21 cellular contexts compared by ENCODE assay signal in the genomic region with DNA sequence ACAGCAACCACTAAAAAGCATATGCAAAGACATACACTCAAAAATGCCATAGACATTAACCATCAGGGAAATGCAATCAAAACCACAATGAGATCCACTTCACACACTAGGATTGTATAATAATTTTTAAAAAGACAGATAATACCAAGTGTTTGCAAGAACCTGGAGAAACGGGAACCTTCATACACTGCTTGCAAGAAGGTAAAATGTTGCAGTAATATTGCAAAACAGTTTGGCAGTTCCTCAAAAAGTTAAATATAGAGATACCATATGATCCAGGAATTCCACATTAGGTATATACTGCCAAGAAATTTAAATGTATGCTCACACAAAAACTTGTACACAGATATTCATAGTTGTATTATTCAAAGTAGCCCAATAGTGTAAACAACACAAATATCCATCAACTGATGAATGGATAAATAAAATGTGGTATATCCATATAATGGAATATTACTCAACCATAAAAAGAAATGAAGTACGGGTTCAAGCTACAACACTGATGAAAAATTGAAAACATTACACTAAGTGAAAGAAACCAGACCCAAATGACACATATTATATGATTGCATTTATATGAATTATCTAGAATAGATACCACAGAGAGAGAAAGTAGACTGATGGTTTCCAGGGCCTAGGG.
"Had no signal": no experiment of that assay in that cellular context is flagged by ENCODE, and none has a peak within 500 bp of the region (broad histone marks: within the 10 kb centered on the region; RNA-seq: fewer than 3 reads in every experiment).

No MANE protein-coding gene starts in this region.

- H3K27ac Mint-ChIP-seq: naive B cell; nephron; stimulated activated naive B cell treated with anti-CD40 and anti-IgM and Interleukin-4, amounts not matched to agents 10 μg/mL and 1 μg/mL and 100 μg/mL, for 72 hours; stimulated activated naive CD8-positive, alpha-beta T cell treated with anti-CD3 and anti-CD28 coated beads, Interleukin-15, amount 100 ng/mL, for 72 hours had no signal

- H3K4me1 Mint-ChIP-seq: naive B cell; nephron; stimulated activated naive B cell treated with anti-CD40 and anti-IgM and Interleukin-4, amounts not matched to agents 10 μg/mL and 1 μg/mL and 100 μg/mL, for 72 hours had no signal

- DNase-seq: cortex of kidney; dorsolateral prefrontal cortex; effector CD8-positive, alpha-beta T cell; foreskin melanocyte; heart left ventricle; hippocampal formation; left colon; left ventricle myocardium superior; mesenchymal stem cell; naive B cell; spleen; stimulated activated CD4-positive, alpha-beta T cell treated with anti-CD3 and anti-CD28 coated beads, Interleukin-15, amount 100 ng/mL, for 24 hours; stimulated activated CD4-positive, alpha-beta T cell treated with anti-CD3 and anti-CD28 coated beads, Interleukin-1b, Interleukin-23, amount 100 ng/mL, for 48 hours; stimulated activated CD4-positive, alpha-beta T cell treated with anti-CD3 and anti-CD28 coated beads, Interleukin-4, amount 100 ng/mL, for 24 hours; stimulated activated naive B cell treated with anti-CD40 and anti-IgM and Interleukin-4, amounts not matched to agents 10 μg/mL and 1 μg/mL and 100 μg/mL, for 72 hours; stimulated activated naive CD8-positive, alpha-beta T cell treated with anti-CD3 and anti-CD28 coated beads, Interleukin-15, amount 100 ng/mL, for 72 hours; transverse colon had no signal

- H3K27ac ChIP-seq: dorsolateral prefrontal cortex, heart left ventricle, thoracic aorta, transverse colon had no signal

- H3K9me3 ChIP-seq: thoracic aorta, transverse colon had no signal

- H3K4me3 Mint-ChIP-seq: naive B cell; nephron; stimulated activated naive B cell treated with anti-CD40 and anti-IgM and Interleukin-4, amounts not matched to agents 10 μg/mL and 1 μg/mL and 100 μg/mL, for 72 hours; stimulated activated naive CD8-positive, alpha-beta T cell treated with anti-CD3 and anti-CD28 coated beads, Interleukin-15, amount 100 ng/mL, for 72 hours had no signal

- ATAC-seq: heart left ventricle; left colon; left ventricle myocardium superior; sciatic nerve; stimulated activated naive B cell treated with anti-CD40 and anti-IgM and Interleukin-4, amounts not matched to agents 10 μg/mL and 1 μg/mL and 100 μg/mL, for 72 hours; stimulated activated naive CD8-positive, alpha-beta T cell treated with anti-CD3 and anti-CD28 coated beads, Interleukin-15, amount 100 ng/mL, for 72 hours had no signal

- H3K36me3 Mint-ChIP-seq: naive B cell had no signal

- H3K36me3 ChIP-seq: heart left ventricle, spleen, thoracic aorta, transverse colon had no signal

- H3K4me3 ChIP-seq: dorsolateral prefrontal cortex, heart left ventricle, lung, spleen, thoracic aorta, transverse colon had no signal

- H3K4me1 ChIP-seq: heart left ventricle, spleen, transverse colon had no signal

- H3K27me3 Mint-ChIP-seq: stimulated activated naive B cell treated with anti-CD40 and anti-IgM and Interleukin-4, amounts not matched to agents 10 μg/mL and 1 μg/mL and 100 μg/mL, for 72 hours; stimulated activated naive CD8-positive, alpha-beta T cell treated with anti-CD3 and anti-CD28 coated beads, Interleukin-15, amount 100 ng/mL, for 72 hours had no signal

- H3K27me3 ChIP-seq: dorsolateral prefrontal cortex, heart left ventricle, spleen, transverse colon had no signal
